ENCODE assay signal across 11 cellular contexts in genomic region chr15:69881760-69882159, GRCh38.
DNase-seq lines count a peak whose midpoint lies in the region; ATAC-seq lines count a peak whose summit lies in the region.
"Had no signal": no experiment of that assay in that cellular context is flagged by ENCODE, and none has a peak within 500 bp of the region (broad histone marks: within the 10 kb centered on the region; RNA-seq: fewer than 3 reads in every experiment).

No MANE protein-coding gene starts in this region.

- DNase-seq in DMS 273 (lab: John Stamatoyannopoulos, UW; ENCODE audit: unreplicated experiment) (peak; percentile 7), DMS 273 treated with DMSO at 0.1 percent for 48 hours (lab: John Stamatoyannopoulos, UW) (no peak), NCI-H1694 (lab: John Stamatoyannopoulos, UW) (peak; percentile 22), renal cortical epithelial cell (ENCODE audit: low read depth) (peak; percentile 8), kidney glomerular epithelial cell (lab: John Stamatoyannopoulos, UW) (no peak), iPS-NIHi11 (ENCODE audit: low spot score) (no peak), DMS114 treated with DMSO at 0.1 percent for 48 hours (lab: John Stamatoyannopoulos, UW; ENCODE audit: unreplicated experiment) (no peak)
- DNase-seq: NCI-H510A, T-helper 9 cell, testis had no signal

- ATAC-seq in GM21723 (IDR thresholded peaks at IDR 0.05; ENCODE audit: unreplicated experiment): peak; percentile 90

Comparison
In these comparisons a context has a peak if more than half of its experiments do, and no peak if none do; other contexts are left out.
1. DNase-seq: peak in DMS 273 (single experiment), NCI-H1694 (single experiment) and renal cortical epithelial cell (single experiment); none in DMS 273 treated with DMSO at 0.1 percent for 48 hours (single experiment), kidney glomerular epithelial cell (single experiment), iPS-NIHi11 (single experiment) and DMS114 treated with DMSO at 0.1 percent for 48 hours (single experiment).